Comparison of ENCODE assay signal across 14 cellular contexts in genomic region chr11:1499261-1499890, GRCh38.
"Had no signal": no experiment of that assay in that cellular context is flagged by ENCODE, and none has a peak within 500 bp of the region (broad histone marks: within the 10 kb centered on the region; RNA-seq: fewer than 3 reads in every experiment).

No MANE protein-coding gene starts in this region.

- H3K27ac ChIP-seq: foreskin keratinocyte, left lung, neutrophil, prostate gland, sigmoid colon, upper lobe of left lung had no signal

- ATAC-seq: foreskin keratinocyte, left lung had no signal

- H3K4me3 Mint-ChIP-seq: activated naive CD4-positive, alpha-beta T cell treated with anti-CD3 and anti-CD28 coated beads, Interleukin-2, amount 10 ng/mL, durations not matched to agents 7 days and 5 days had no signal

- H3K27me3 ChIP-seq: foreskin keratinocyte, left lung, neutrophil, sigmoid colon, upper lobe of left lung had no signal

- H3K27ac Mint-ChIP-seq: activated naive CD4-positive, alpha-beta T cell treated with anti-CD3 and anti-CD28 coated beads, Interleukin-2, amount 10 ng/mL, durations not matched to agents 7 days and 5 days; activated T-helper 2 cell treated with anti-CD3 and anti-CD28 coated beads, Interferon-gamma antibody, Interleukin-2, Interleukin-4, amounts not matched to agents 10 μg/mL and 5 μg/mL and 100 μg/mL, durations not matched to agents 14 hours and 24 hours and 36 hours had no signal

- H3K4me3 ChIP-seq: left lung, prostate gland, sigmoid colon, upper lobe of left lung had no signal

- DNase-seq: activated CD4-positive, alpha-beta T cell treated with anti-CD3 and anti-CD28 coated beads, Interleukin-2, amount 50 U/mL, for 1 hour; activated CD4-positive, CD25-positive, alpha-beta regulatory T cell; activated naive CD4-positive, alpha-beta T cell treated with anti-CD3 and anti-CD28 coated beads, Interleukin-2, amount 10 ng/mL, durations not matched to agents 7 days and 5 days; activated T-cell treated with anti-CD3 and anti-CD28 coated beads for 4 hours; foreskin keratinocyte; stimulated activated CD4-positive, alpha-beta T cell treated with anti-CD3 and anti-CD28 coated beads, Interleukin-12 subunit alpha, Interleukin-12 subunit beta, amount 100 ng/mL, for 4 hours; stimulated activated naive CD4-positive, alpha-beta T cell treated with Interleukin-2 at 50 U/mL for 16 hours had no signal

- H3K4me1 ChIP-seq: foreskin keratinocyte had no signal

- H3K9me3 ChIP-seq: left lung, neutrophil, prostate gland, sigmoid colon, upper lobe of left lung had no signal

- FAIRE-seq: islet of Langerhans had no signal

- H3K36me3 ChIP-seq: neutrophil, prostate gland, sigmoid colon had no signal

- H3K27me3 Mint-ChIP-seq: activated naive CD4-positive, alpha-beta T cell treated with anti-CD3 and anti-CD28 coated beads, Interleukin-2, amount 10 ng/mL, durations not matched to agents 7 days and 5 days had no signal
